ENCODE assay signal across 1 cellular context in genomic region chr6:149566372-149567193, GRCh38.
TF ChIP-seq lines count a peak whose summit lies in the region.

Gene GINM1 (plus strand): TSS chr6:149566375. CDS start chr6:149566415, 40 bp downstream.

TF ChIP-seq in H1, 55 proteins besides CTCF, POLR2A, EP300 and RAD21 (continued from another document):
- TF ChIP-seq SRF (IDR thresholded peaks at IDR 0.05; ENCODE audit: low read depth, low read length) (no peak), POU5F1 (IDR thresholded peaks at IDR 0.05; ENCODE audit: low read depth, low read length) (no peak), USF2 (IDR thresholded peaks at IDR 0.05; ENCODE audit: low read length) (no peak), RNF2 (IDR thresholded peaks at IDR 0.05; ENCODE audit: borderline replicate concordance, low read depth, low read length, missing control alignments, poor library complexity, severe bottlenecking) (no peak), SP2 (IDR thresholded peaks at IDR 0.05; ENCODE audit: low read length) (no peak), YY1 (IDR thresholded peaks at IDR 0.05; ENCODE audit: low read depth, low read length) (peak; percentile 87), CBX5 (IDR thresholded peaks at IDR 0.05; ENCODE audit: low read depth, low read length) (no peak), SP4 (IDR thresholded peaks at IDR 0.05; ENCODE audit: low read length) (no peak), TBP (IDR thresholded peaks at IDR 0.05; ENCODE audit: low read depth, low read length) (peak; percentile 44; the same call in 1 of the 2 replicates), SAP30 (IDR thresholded peaks at IDR 0.05; ENCODE audit: insufficient read depth, insufficient replicate concordance, low read length) (no peak), CREB1 (IDR thresholded peaks at IDR 0.05) (no peak; the same call in 1 of the 2 replicates), POLR2AphosphoS5 (IDR thresholded peaks at IDR 0.05; ENCODE audit: low read depth, low read length) (peak; percentile 55; the same call in 1 of the 2 replicates), TCF12 (IDR thresholded peaks at IDR 0.05; ENCODE audit: low read depth, low read length) (no peak), E2F6 (IDR thresholded peaks at IDR 0.05) (peak; percentile 17; the same call in 1 of the 2 replicates), SP1 (IDR thresholded peaks at IDR 0.05; ENCODE audit: low read depth, low read length) (no peak), GTF2F1 (IDR thresholded peaks at IDR 0.05; ENCODE audit: borderline replicate concordance, low read depth, low read length) (no peak), HDAC2 (IDR thresholded peaks at IDR 0.05; ENCODE audit: borderline replicate concordance in 1 of 2, low read depth in 2 of 2, low read length in 2 of 2) (no peak; a peak in 1 of 4 replicates), SUZ12 (IDR thresholded peaks at IDR 0.05; ENCODE audit: low read length) (no peak), BACH1 (IDR thresholded peaks at IDR 0.05; ENCODE audit: low read length) (no peak), SIN3A (conservative IDR thresholded peaks at IDR 0.05 in 1 of 2, IDR thresholded peaks at IDR 0.05 in 1 of 2; ENCODE audit: low read depth in 1 of 2, low read length in 2 of 2) (peak; percentile 11 to 49; a peak in 2 of 4 replicates), CTBP2 (IDR thresholded peaks at IDR 0.05; ENCODE audit: borderline replicate concordance, insufficient read depth, insufficient read length, low read length) (no peak), SIRT6 (IDR thresholded peaks at IDR 0.05; ENCODE audit: low read length) (no peak), HDAC6 (IDR thresholded peaks at IDR 0.05; ENCODE audit: low read depth, low read length) (no peak), NRF1 (IDR thresholded peaks at IDR 0.05; ENCODE audit: low read depth, low read length) (no peak), ATF3 (IDR thresholded peaks at IDR 0.05; ENCODE audit: insufficient read depth, low read depth, low read length) (no peak), MAFK (IDR thresholded peaks at IDR 0.05; ENCODE audit: low read depth, low read length) (no peak), EGR1 (IDR thresholded peaks at IDR 0.05; ENCODE audit: borderline replicate concordance, low read depth, low read length) (no peak), MAX (IDR thresholded peaks at IDR 0.05) (no peak), NANOG (IDR thresholded peaks at IDR 0.05; ENCODE audit: insufficient read depth, low read depth, low read length, poor library complexity, severe bottlenecking) (no peak), ATF2 (IDR thresholded peaks at IDR 0.05; ENCODE audit: low read length) (no peak), BRCA1 (IDR thresholded peaks at IDR 0.05; ENCODE audit: low read depth, low read length) (no peak), TAF1 (IDR thresholded peaks at IDR 0.05; ENCODE audit: low read depth, low read length) (peak; percentile 77), SIX5 (IDR thresholded peaks at IDR 0.05; ENCODE audit: low read depth, low read length) (no peak), JUND (IDR thresholded peaks at IDR 0.05; ENCODE audit: low read length) (no peak), CHD7 (IDR thresholded peaks at IDR 0.05; ENCODE audit: insufficient replicate concordance, low read length) (no peak), KDM5A (IDR thresholded peaks at IDR 0.05; ENCODE audit: low read length) (no peak), ZNF274 (IDR thresholded peaks at IDR 0.05; ENCODE audit: borderline replicate concordance, extremely low read depth, low read length) (no peak), CBX8 (IDR thresholded peaks at IDR 0.05; ENCODE audit: borderline replicate concordance, low read depth, low read length) (no peak), PHF8 (conservative IDR thresholded peaks at IDR 0.05; ENCODE audit: low read depth, low read length) (peak; percentile 87), KDM4A (IDR thresholded peaks at IDR 0.05; ENCODE audit: low read depth, low read length, severe bottlenecking) (peak; percentile 71), CEBPB (IDR thresholded peaks at IDR 0.05; ENCODE audit: low read depth, low read length) (no peak), RXRA (IDR thresholded peaks at IDR 0.05; ENCODE audit: insufficient read depth, low read depth, low read length) (no peak)
